ENCODE assay signal across 21 cellular contexts in the genomic region with DNA sequence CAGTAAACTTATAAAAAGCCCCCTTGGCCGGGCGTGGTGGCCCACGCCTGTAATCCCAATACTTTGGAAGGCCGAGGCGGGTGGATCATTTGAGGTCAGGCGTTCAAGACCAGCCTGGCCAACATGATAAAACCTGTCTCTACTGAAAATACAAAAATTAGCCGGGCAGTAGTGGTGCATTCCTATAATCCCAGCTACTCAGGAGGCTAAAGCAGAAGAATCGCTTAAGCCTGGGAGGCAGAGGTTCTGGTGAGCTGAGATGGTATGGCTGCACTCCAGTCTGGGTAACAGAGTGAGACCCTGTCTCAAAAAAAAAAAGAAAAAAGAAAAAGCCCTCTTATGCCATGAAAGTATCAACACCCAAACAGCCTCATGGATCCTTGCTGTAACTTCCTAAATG. TPM values are rescaled to one million over a fixed set of nuclear protein-coding genes. Genes with fewer than 3 reads are reported as not detected.
DNase-seq lines count a peak whose midpoint lies in the region; ATAC-seq, FAIRE-seq and TF ChIP-seq lines count a peak whose summit lies in the region.
"Had no signal": no experiment of that assay in that cellular context is flagged by ENCODE, and none has a peak within 500 bp of the region (broad histone marks: within the 10 kb centered on the region; RNA-seq: fewer than 3 reads in every experiment).

No MANE protein-coding gene starts in this region.

- TF ChIP-seq EP300 in transverse colon (IDR thresholded peaks at IDR 0.05; ENCODE audit: low read depth) (no peak), tibial nerve (IDR thresholded peaks at IDR 0.05) (no peak)

- no peaks in the 10 kb centered on the region for H4K20me1 ChIP-seq in GM23248 (ENCODE audit: insufficient read depth)
- no peaks in the 10 kb centered on the region for H4K20me1 ChIP-seq in Loucy (ENCODE audit: insufficient read depth, low read length, poor library complexity, severe bottlenecking)
- H4K20me1 ChIP-seq in keratinocyte (ENCODE audit: control insufficient read depth, extremely low read depth, insufficient read depth, low read length), result no peaks in the 10 kb centered on the region

- H3K4me2 ChIP-seq in GM23248 (ENCODE audit: unreplicated experiment) (no peak overlapping the region), Loucy (ENCODE audit: low read depth, low read length, poor library complexity, severe bottlenecking) (peak overlapping the region; percentile 92), keratinocyte (ENCODE audit: control insufficient read depth, extremely low read depth, insufficient read depth, low read depth, low read length) (peak overlapping the region; percentile 79)

- H3K9ac ChIP-seq in GM23248, result 0 out of 2 replicates have a peak overlapping the region, but pooled peaks have one; percentile 17
- peak overlapping the region; percentile 24 for H3K9ac ChIP-seq in Loucy (ENCODE audit: low read depth, low read length, poor library complexity, severe bottlenecking)
- H3K9ac ChIP-seq in keratinocyte (ENCODE audit: control insufficient read depth, extremely low read depth, insufficient read depth, low read length), result no peak overlapping the region

- peaks cover 31% of the 10 kb centered on the region for H3K36me3 ChIP-seq in GM23248 (ENCODE audit: low read depth)
- peaks cover 33% of the 10 kb centered on the region; the same call in 1 of the 2 replicates for H3K36me3 ChIP-seq in Loucy (ENCODE audit: insufficient read depth, low read length)
- H3K36me3 ChIP-seq in keratinocyte (ENCODE audit: control insufficient read depth in 2 of 2, extremely low read depth in 1 of 2, insufficient read depth in 2 of 2, low read length in 2 of 2), result peaks cover 23 to 51% of the 10 kb centered on the region in 2 experiments
- H3K36me3 ChIP-seq in transverse colon, result peaks cover 0 to 30% (median 10%) of the 10 kb centered on the region in 4 donors
- peaks cover 2 to 63% (median 7%) of the 10 kb centered on the region in 3 donors for H3K36me3 ChIP-seq in tibial nerve

- H3K9me1 ChIP-seq in keratinocyte (ENCODE audit: control insufficient read depth, extremely low read depth, insufficient read depth, low read length), result peaks cover 2% of the 10 kb centered on the region

- DNase-seq in GM23248 (no peak), RWPE1 (ENCODE audit: low spot score) (no peak), keratinocyte (ENCODE audit: low read depth, low spot score) (no peak), transverse colon (no peak), tibial nerve (ENCODE audit: low spot score in 2 of 2) (no peak)
- DNase-seq in activated T-cell treated with anti-CD3 and anti-CD28 coated beads, Interleukin-2, amount 50 U/mL, for 4 hours, result no peak
- DNase-seq: BE2C; CD4-positive, alpha-beta memory T cell; COR-L47; DMS153; DND-41; GDM1 had no signal

- CTCF ChIA-PET in RWPE1 (lab: Yijun Ruan, JAX), result interaction anchor here (1.1 kb wide), 1 partner anchor 369 kb away, joined by 4 read pairs; no protein-coding TSS in a partner anchor

- no peak for FAIRE-seq in keratinocyte (lab: Jason Lieb, UNC)
- FAIRE-seq: A204.1, D721Med, GM12892, GM19239, H1, HTR-8/SVneo had no signal

- no peaks in the 10 kb centered on the region for H3K9me3 ChIP-seq in GM23248 (ENCODE audit: low read depth)
- no peaks in the 10 kb centered on the region for H3K9me3 ChIP-seq in Loucy (ENCODE audit: insufficient read depth, low read depth, low read length)
- H3K9me3 ChIP-seq in keratinocyte (ENCODE audit: control insufficient read depth, low read depth, low read length), result no peaks in the 10 kb centered on the region
- H3K9me3 ChIP-seq in transverse colon, result no peaks in the 10 kb centered on the region
- H3K9me3 ChIP-seq in tibial nerve, result no peaks in the 10 kb centered on the region
- H3K9me3 ChIP-seq: BE2C, HAP-1 had no signal

- ATAC-seq in activated T-cell treated with anti-CD3 and anti-CD28 coated beads, Interleukin-2, amount 50 U/mL, for 4 hours, result no peak

- 96 to 98% methylated on average over 8 of the region's 8 CpGs for WGBS in GM23248 (ENCODE audit: low coverage in 1 of 2, low lambda C conversion rate in 2 of 2, missing lambda C conversion rate in 2 of 2), 2 experiments
- 94 to 100% methylated on average over 1 to 8 of the region's 8 CpGs for WGBS in transverse colon (ENCODE audit: low coverage in 1 of 2), 2 donors
- 94 to 95% methylated on average over 8 of the region's 8 CpGs for WGBS in tibial nerve, 2 donors

- peaks cover 35% of the 10 kb centered on the region for H3K79me2 ChIP-seq in GM23248 (ENCODE audit: insufficient read depth)
- H3K79me2 ChIP-seq in Loucy (ENCODE audit: insufficient read depth, low read length), result peaks cover 34% of the 10 kb centered on the region
- H3K79me2 ChIP-seq in keratinocyte (ENCODE audit: control insufficient read depth, insufficient read depth, low read length), result peaks cover 34% of the 10 kb centered on the region

- H3K4me1 ChIP-seq in GM23248 (ENCODE audit: insufficient read depth) (peaks cover 21% of the 10 kb centered on the region), Loucy (ENCODE audit: insufficient read depth, low read length, poor library complexity, severe bottlenecking) (peaks cover 11% of the 10 kb centered on the region), keratinocyte (ENCODE audit: control insufficient read depth, extremely low read depth, insufficient read depth, low read length) (peaks cover 57% of the 10 kb centered on the region), transverse colon (peaks cover 9 to 38% (median 18%) of the 10 kb centered on the region in 4 donors), tibial nerve (peaks cover 0 to 16% (median 12%) of the 10 kb centered on the region in 4 donors)
- H3K4me1 ChIP-seq: BE2C had no signal

- H2AFZ ChIP-seq in GM23248 (no peak overlapping the region), Loucy (ENCODE audit: low read length) (no peak overlapping the region), keratinocyte (ENCODE audit: control insufficient read depth, low read length) (no peak overlapping the region)

- TF ChIP-seq POLR2A in transverse colon (IDR thresholded peaks at IDR 0.05) (no peak), tibial nerve (IDR thresholded peaks at IDR 0.05) (no peak)

- H3K9me2 ChIP-seq in GM23248 (ENCODE audit: insufficient read depth), result no peaks in the 10 kb centered on the region
- no peaks in the 10 kb centered on the region for H3K9me2 ChIP-seq in Loucy (replicated peaks; ENCODE audit: low read depth, low read length)

- intact Hi-C loops in transverse colon (cut with DNase I; ENCODE audit: low total_unique reads), result no loop called here

- peaks cover 22% of the 10 kb centered on the region for H3K4me1 Mint-ChIP-seq in activated T-cell treated with anti-CD3 and anti-CD28 coated beads, Interleukin-2, amount 50 U/mL, for 4 hours (ENCODE audit: low read depth)

- dilution Hi-C loops in keratinocyte (cut with MboI; ENCODE audit: extremely low pct_ligation_motif_present, low sequenced_read_pairs), result no loop called here

- no peak overlapping the region for H3K4me3 Mint-ChIP-seq in activated T-cell treated with anti-CD3 and anti-CD28 coated beads, Interleukin-2, amount 50 U/mL, for 4 hours
- H3K4me3 Mint-ChIP-seq: CD4-positive, alpha-beta memory T cell had no signal

- POLR2A ChIA-PET in RWPE1 (lab: Yijun Ruan, JAX; ENCODE audit: low non-redundant PET), result no interaction called here

- in situ Hi-C loops in GM23248 (cut with MboI) (no loop called here), transverse colon (cut with MboI; ENCODE audit: low pct_ligation_motif_present in 1 of 4, low pct_unique_long_range_greater_than_20kb in 1 of 4, low sequenced_read_pairs in 3 of 4) (no loop called here)

- H3F3A ChIP-seq in GM23248 (ENCODE audit: insufficient read depth), result peaks cover 29% of the 10 kb centered on the region
- H3F3A ChIP-seq in Loucy (ENCODE audit: low read depth), result no peaks in the 10 kb centered on the region

- H3K27me3 ChIP-seq in GM23248 (replicated peaks; ENCODE audit: insufficient read depth) (no peaks in the 10 kb centered on the region), Loucy (ENCODE audit: insufficient read depth, low read length, poor library complexity, severe bottlenecking) (no peaks in the 10 kb centered on the region), keratinocyte (ENCODE audit: control insufficient read depth, extremely low read depth, insufficient read depth, low read length) (no peaks in the 10 kb centered on the region), transverse colon (no peaks in the 10 kb centered on the region), tibial nerve (no peaks in the 10 kb centered on the region)
- H3K27me3 ChIP-seq: BE2C had no signal

- H3K27ac ChIP-seq in GM23248, result peak overlapping the region; percentile 34; the same call in 1 of the 2 replicates
- H3K27ac ChIP-seq in RWPE1, result 0 out of 2 replicates have a peak overlapping the region, but pooled peaks have one; percentile 11
- H3K27ac ChIP-seq in keratinocyte (ENCODE audit: control insufficient read depth, insufficient read depth, low read length), result peak overlapping the region; percentile 87
- peak overlapping the region in 1 of 4 donors; percentile 64 for H3K27ac ChIP-seq in transverse colon
- no peak overlapping the region for H3K27ac ChIP-seq in tibial nerve
- H3K27ac ChIP-seq: C4-2B had no signal

- H3K27me3 Mint-ChIP-seq in activated T-cell treated with anti-CD3 and anti-CD28 coated beads, Interleukin-2, amount 50 U/mL, for 4 hours (ENCODE audit: low read depth), result no peaks in the 10 kb centered on the region
- H3K27me3 Mint-ChIP-seq: CD4-positive, alpha-beta memory T cell had no signal

- H3K4me3 ChIP-seq in GM23248 (no peak overlapping the region), Loucy (ENCODE audit: low read length, poor library complexity, severe bottlenecking) (no peak overlapping the region), keratinocyte (ENCODE audit: control insufficient read depth in 2 of 3, extremely low read depth in 1 of 3, insufficient read depth in 2 of 3, low read depth in 1 of 3, low read length in 3 of 3) (no peak overlapping the region), transverse colon (no peak overlapping the region), tibial nerve (no peak overlapping the region)
- H3K4me3 ChIP-seq: HAP-1 had no signal

- no peaks in the 10 kb centered on the region for H3K9me3 Mint-ChIP-seq in activated T-cell treated with anti-CD3 and anti-CD28 coated beads, Interleukin-2, amount 50 U/mL, for 4 hours

- peaks cover 53% of the 10 kb centered on the region for H3K36me3 Mint-ChIP-seq in activated T-cell treated with anti-CD3 and anti-CD28 coated beads, Interleukin-2, amount 50 U/mL, for 4 hours (ENCODE audit: insufficient read depth)

- no peak for TF ChIP-seq CTCF in Loucy (conservative IDR thresholded peaks at IDR 0.05; ENCODE audit: low read length)
- no peak for TF ChIP-seq CTCF in RWPE1 (conservative IDR thresholded peaks at IDR 0.05; ENCODE audit: low read depth)
- TF ChIP-seq CTCF in keratinocyte (optimal IDR thresholded peaks at IDR 0.05 in 1 of 3, IDR thresholded peaks at IDR 0.05 in 1 of 3, conservative IDR thresholded peaks at IDR 0.05 in 1 of 3; ENCODE audit: extremely low read depth in 1 of 3, insufficient read depth in 2 of 3, low read length in 3 of 3), result no peak
- no peak for TF ChIP-seq CTCF in transverse colon (IDR thresholded peaks at IDR 0.05)
- no peak for TF ChIP-seq CTCF in tibial nerve (IDR thresholded peaks at IDR 0.05)

RNA-seq across cellular contexts. Expression of a gene that starts 3.7 kb away (rescaled TPM):
- total RNA-seq in GM23248 (2014; rRNA removed; shearing (Covaris generic)), result 42.2 and 61.0 TPM in 2 replicates
- polyA plus RNA-seq in GM23248 (2016; fragmentation: Nextera tagmentation; extraction: Ambion mirVana) (80.1 and 84.1 TPM in 2 replicates), keratinocyte (241 to 271 TPM (median 266 TPM) in 3 replicates)
- 72.9 TPM for polyA plus RNA-seq in keratinocyte (2011; ENCODE audit: low read depth)
- 202 and 233 TPM in 2 replicates for polyA plus RNA-seq in keratinocyte (2011; cell fraction: cytosol; rRNA removed)
- 242 and 322 TPM in 2 replicates for polyA plus RNA-seq in keratinocyte (2011; cell fraction: nucleus; rRNA removed)
- 114 and 250 TPM in 2 replicates for polyA plus RNA-seq in keratinocyte (2012; ENCODE audit: low replicate concordance)
- 276 to 326 TPM (median 308 TPM) in 3 replicates for polyA minus RNA-seq in keratinocyte
- 151 TPM for polyA minus RNA-seq in keratinocyte (2011; cell fraction: cytosol; rRNA and poly(A)+ RNA removed)
- 80.1 and 161 TPM in 2 replicates for polyA minus RNA-seq in keratinocyte (2011; cell fraction: nucleus; rRNA and poly(A)+ RNA removed)
- 100 to 1,000 TPM; 256 to 289 (median 263) TPM for total RNA-seq in activated T-cell treated with anti-CD3 and anti-CD28 coated beads, Interleukin-2, amount 50 U/mL, for 4 hours
- total RNA-seq in transverse colon (10 to 100 TPM; 32.2 to 92.3 (median 43.4) TPM), tibial nerve (10 to 100 TPM; 60.6 to 82.5 (median 76.8) TPM)

RNA-seq across cellular contexts. Expression of a gene that starts 6.6 kb away (rescaled TPM):
- total RNA-seq in GM23248 (2014; rRNA removed; shearing (Covaris generic)), result 42.6 and 57.2 TPM in 2 replicates
- 33.8 and 36.5 TPM in 2 replicates for polyA plus RNA-seq in GM23248 (2016; fragmentation: Nextera tagmentation; extraction: Ambion mirVana)
- polyA plus RNA-seq in keratinocyte, result 36.9 to 73.8 TPM (median 50.8 TPM) in 3 replicates
- 41.7 TPM for polyA plus RNA-seq in keratinocyte (2011; ENCODE audit: low read depth)
- polyA plus RNA-seq in keratinocyte (2011; cell fraction: cytosol; rRNA removed), result 43.9 and 47.7 TPM in 2 replicates
- polyA plus RNA-seq in keratinocyte (2011; cell fraction: nucleus; rRNA removed), result 58.7 and 68.4 TPM in 2 replicates
- polyA plus RNA-seq in keratinocyte (2012; ENCODE audit: low replicate concordance), result 28.6 and 43.5 TPM in 2 replicates
- polyA minus RNA-seq in keratinocyte, result 31.6 to 63.5 TPM (median 46.4 TPM) in 3 replicates
- polyA minus RNA-seq in keratinocyte (2011; cell fraction: cytosol; rRNA and poly(A)+ RNA removed), result 35.3 TPM
- polyA minus RNA-seq in keratinocyte (2011; cell fraction: nucleus; rRNA and poly(A)+ RNA removed), result 26.8 and 36.9 TPM in 2 replicates
- 10 to 100 TPM; 80.4 to 90.4 (median 82.5) TPM for total RNA-seq in activated T-cell treated with anti-CD3 and anti-CD28 coated beads, Interleukin-2, amount 50 U/mL, for 4 hours
- 100 to 1,000 TPM in 3 of 4 donors, 10 to 100 TPM in 1; 96.4 to 186 (median 114) TPM for total RNA-seq in transverse colon
- total RNA-seq in tibial nerve, result 100 to 1,000 TPM in 3 of 4 donors, 10 to 100 TPM in 1; 81.9 to 633 (median 298) TPM

RNA-seq across cellular contexts. Expression of a gene that starts 31.4 kb away (rescaled TPM):
- total RNA-seq in GM23248 (2014; rRNA removed; shearing (Covaris generic)), result 29.0 and 35.0 TPM in 2 replicates
- polyA plus RNA-seq in GM23248 (2016; fragmentation: Nextera tagmentation; extraction: Ambion mirVana) (14.1 and 14.5 TPM in 2 replicates), keratinocyte (16.6 to 25.5 TPM (median 23.6 TPM) in 3 replicates)
- 53.5 TPM for polyA plus RNA-seq in keratinocyte (2011; ENCODE audit: low read depth)
- 13.2 and 14.7 TPM in 2 replicates for polyA plus RNA-seq in keratinocyte (2011; cell fraction: cytosol; rRNA removed)
- 14.5 and 18.2 TPM in 2 replicates for polyA plus RNA-seq in keratinocyte (2011; cell fraction: nucleus; rRNA removed)
- polyA plus RNA-seq in keratinocyte (2012; ENCODE audit: low replicate concordance), result 18.4 and 25.0 TPM in 2 replicates
- 9.4 to 22.7 TPM (median 13.8 TPM) in 3 replicates for polyA minus RNA-seq in keratinocyte
- 6.1 TPM for polyA minus RNA-seq in keratinocyte (2011; cell fraction: cytosol; rRNA and poly(A)+ RNA removed)
- 4.1 and 8.9 TPM in 2 replicates for polyA minus RNA-seq in keratinocyte (2011; cell fraction: nucleus; rRNA and poly(A)+ RNA removed)
- total RNA-seq in activated T-cell treated with anti-CD3 and anti-CD28 coated beads, Interleukin-2, amount 50 U/mL, for 4 hours, result 10 to 100 TPM; 28.8 to 39.7 (median 38.5) TPM
- total RNA-seq in transverse colon (10 to 100 TPM; 66.2 to 98.9 (median 85.1) TPM), tibial nerve (100 to 1,000 TPM in 1 of 4 donors, 10 to 100 TPM in 3; 52.1 to 104 (median 74.3) TPM)

RNA-seq across cellular contexts. Expression of a gene that starts 42.5 kb away (rescaled TPM):
- 0.22 TPM in 1 of 2 replicates, not detected in the other for total RNA-seq in GM23248 (2014; rRNA removed; shearing (Covaris generic))
- polyA plus RNA-seq in GM23248 (2016; fragmentation: Nextera tagmentation; extraction: Ambion mirVana), result 0.29 TPM in 1 of 2 replicates, not detected in the other
- 0.04 to 0.06 TPM (median 0.05 TPM) in 3 replicates for polyA plus RNA-seq in keratinocyte
- not detected for polyA plus RNA-seq in keratinocyte (2011; ENCODE audit: low read depth)
- 0.06 TPM in 1 of 2 replicates, not detected in the other for polyA plus RNA-seq in keratinocyte (2011; cell fraction: cytosol; rRNA removed)
- polyA plus RNA-seq in keratinocyte (2011; cell fraction: nucleus; rRNA removed), result 0.20 and 0.25 TPM in 2 replicates
- 0.87 TPM in 1 of 2 replicates, not detected in the other for polyA plus RNA-seq in keratinocyte (2012; ENCODE audit: low replicate concordance)
- not detected in 3 replicates for polyA minus RNA-seq in keratinocyte
- not detected for polyA minus RNA-seq in keratinocyte (2011; cell fraction: cytosol; rRNA and poly(A)+ RNA removed)
- polyA minus RNA-seq in keratinocyte (2011; cell fraction: nucleus; rRNA and poly(A)+ RNA removed), result 0.32 TPM in 1 of 2 replicates, not detected in the other
- total RNA-seq in activated T-cell treated with anti-CD3 and anti-CD28 coated beads, Interleukin-2, amount 50 U/mL, for 4 hours, result under 1 TPM; 0.13 to 0.27 (median 0.15) TPM
- 1 to 10 TPM in 2 of 4 donors, under 1 TPM in 1, not detected in 1; 0.27 to 5.2 (median 2.1) TPM for total RNA-seq in transverse colon
- total RNA-seq in tibial nerve, result under 1 TPM in 2 of 4 donors, not detected in 2; 0.42 to 0.44 TPM

RNA-seq across cellular contexts. Expression of a gene that starts 54.0 kb away (rescaled TPM):
- total RNA-seq in GM23248 (2014; rRNA removed; shearing (Covaris generic)), result 202 and 253 TPM in 2 replicates
- 159 and 161 TPM in 2 replicates for polyA plus RNA-seq in GM23248 (2016; fragmentation: Nextera tagmentation; extraction: Ambion mirVana)
- 36.7 to 79.4 TPM (median 62.5 TPM) in 3 replicates for polyA plus RNA-seq in keratinocyte
- polyA plus RNA-seq in keratinocyte (2011; ENCODE audit: low read depth), result 43.9 TPM
- 44.1 and 73.2 TPM in 2 replicates for polyA plus RNA-seq in keratinocyte (2011; cell fraction: cytosol; rRNA removed)
- polyA plus RNA-seq in keratinocyte (2011; cell fraction: nucleus; rRNA removed), result 131 and 159 TPM in 2 replicates
- polyA plus RNA-seq in keratinocyte (2012; ENCODE audit: low replicate concordance), result 95.0 and 106 TPM in 2 replicates
- polyA minus RNA-seq in keratinocyte, result 110 to 463 TPM (median 142 TPM) in 3 replicates
- polyA minus RNA-seq in keratinocyte (2011; cell fraction: cytosol; rRNA and poly(A)+ RNA removed), result 143 TPM
- 194 and 209 TPM in 2 replicates for polyA minus RNA-seq in keratinocyte (2011; cell fraction: nucleus; rRNA and poly(A)+ RNA removed)
- total RNA-seq in activated T-cell treated with anti-CD3 and anti-CD28 coated beads, Interleukin-2, amount 50 U/mL, for 4 hours, result 10 to 100 TPM; 19.3 to 33.7 (median 26.2) TPM
- total RNA-seq in transverse colon, result 100 to 1,000 TPM in 3 of 4 donors, 10 to 100 TPM in 1; 88.8 to 232 (median 180) TPM
- 100 to 1,000 TPM in 2 of 4 donors, 10 to 100 TPM in 2; 82.3 to 151 (median 97.0) TPM for total RNA-seq in tibial nerve

Comparison
In these comparisons a context has a peak if more than half of its experiments do, and no peak if none do; other contexts are left out.
1. H3K27ac ChIP-seq: peak in GM23248 (single experiment), RWPE1 (single experiment) and keratinocyte (single experiment); none in tibial nerve (0 of 4).